ENCODE assay signal across 8 cellular contexts in genomic region chr1:63317007-63317813, GRCh38. TPM values are rescaled to one million over a fixed set of nuclear protein-coding genes. Genes with fewer than 3 reads are reported as not detected.
A peak's percentile ranks its signal among the peaks of the same experiment; 100 is the strongest.
DNase-seq lines count a peak whose midpoint lies in the region; ATAC-seq and TF ChIP-seq lines count a peak whose summit lies in the region.

No MANE protein-coding gene starts in this region.

- no peaks in the 10 kb centered on the region for H3K4me1 Mint-ChIP-seq in MCF 10A (ENCODE audit: insufficient read depth, unreplicated experiment)

- H3K27ac ChIP-seq in HCT116 (ENCODE audit: low read depth, low read length), result peak overlapping the region; percentile 73

- no peaks in the 10 kb centered on the region for H3K9me3 ChIP-seq in HCT116 (ENCODE audit: control insufficient read depth in 1 of 2, insufficient read depth in 1 of 2, low read depth in 1 of 2, low read length in 2 of 2)

- intact Hi-C loops in HCT116 (cut with micrococcal nuclease) (loop anchor here (5.0 kb wide), 1 partner anchor 220 kb away; no protein-coding TSS in a partner anchor), MCF 10A (cut with micrococcal nuclease) (loop anchor here (1.0 to 5.0 kb wide), 2 partner anchors 124 to 220 kb away; no protein-coding TSS in a partner anchor)

- CTCF ChIA-PET in HCT116 (lab: Charles Lee), result interaction anchor here (0.7 to 2.4 kb wide), 4 partner anchors 10 to 476 kb away, joined by 3 to 11 read pairs (median 3); no protein-coding TSS in a partner anchor
- CTCF ChIA-PET in MCF 10A (lab: Yijun Ruan, JAX), result interaction anchor here (0.6 to 1.7 kb wide), 10 partner anchors 11 to 381 kb away, joined by 3 to 7 read pairs (median 3); no protein-coding TSS in a partner anchor

- peak overlapping the region; percentile 67 for H3K9ac ChIP-seq in HCT116 (ENCODE audit: low read length)

- H3K4me3 Mint-ChIP-seq in MCF 10A (ENCODE audit: unreplicated experiment), result peak overlapping the region; percentile 52

- no peaks in the 10 kb centered on the region for H3K36me3 Mint-ChIP-seq in MCF 10A (ENCODE audit: insufficient read depth, unreplicated experiment)

- RAD21 ChIA-PET in HCT116 (lab: Charles Lee; ENCODE audit: low non-redundant PET in 1 of 2, low total read pairs in 2 of 2, uncharacterized antibody in 2 of 2, unreplicated experiment in 2 of 2), result no interaction called here

- H2AFZ ChIP-seq in HCT116 (ENCODE audit: low read depth, low read length, poor library complexity, severe bottlenecking), result peak overlapping the region; percentile 90

- BruUV-seq in HCT116 (replicated peaks; lab: Mats Ljungman, UMichigan), result no TSS peak
- BruUV-seq in MCF 10A (replicated peaks; lab: Mats Ljungman, UMichigan), result no TSS peak

- peak; percentile 93 for ATAC-seq in HCT116

- peak; percentile 78 for DNase-seq in HCT116 (ENCODE audit: low read depth, low spot score)
- DNase-seq in M059J (ENCODE audit: low read depth), result peak; percentile 80
- peak; percentile 79 for DNase-seq in SK-MEL-5 (ENCODE audit: low read depth, low spot score)
- peak; percentile 65 for DNase-seq in MCF 10A (ENCODE audit: unreplicated experiment)
- DNase-seq in iris pigment epithelial cell (ENCODE audit: low read depth), result peak; percentile 47
- peak; percentile 64 for DNase-seq in stimulated activated CD4-positive, alpha-beta T cell treated with anti-CD3 and anti-CD28 coated beads, Interleukin-1b, Interleukin-23, amount 100 ng/mL, for 48 hours
- DNase-seq in amniotic stem cell (lab: John Stamatoyannopoulos, UW), result no peak

- TF ChIP-seq CTCF in HCT116 (IDR thresholded peaks at IDR 0.05 in 2 of 3, conservative IDR thresholded peaks at IDR 0.05 in 1 of 3; ENCODE audit: borderline replicate concordance in 1 of 3, insufficient read depth in 1 of 3, low read depth in 2 of 3, low read length in 2 of 3) (peak; percentile 59 to 88 (median 66)), MCF 10A (IDR thresholded peaks at IDR 0.05; ENCODE audit: unreplicated experiment) (peak; percentile 57)

- H3K27me3 Mint-ChIP-seq in MCF 10A (ENCODE audit: insufficient read depth, unreplicated experiment), result no peaks in the 10 kb centered on the region

- H3K4me3 ChIP-seq in GM08714 (ENCODE audit: low read length), result peak overlapping the region; percentile 53
- peak overlapping the region; percentile 50 to 68 for H3K4me3 ChIP-seq in HCT116 (replicated peaks in 1 of 2; ENCODE audit: low read depth in 1 of 2, low read length in 2 of 2)

- peak overlapping the region; percentile 82 for H3K4me2 ChIP-seq in HCT116 (ENCODE audit: low read length)

- H3K4me1 ChIP-seq in HCT116 (ENCODE audit: control insufficient read depth in 1 of 2, insufficient read depth in 2 of 2, low read length in 2 of 2), result peaks cover 10 to 14% of the 10 kb centered on the region in 2 experiments

- TF ChIP-seq RAD21 in HCT116 (IDR thresholded peaks at IDR 0.05; ENCODE audit: low read depth), result peak; percentile 67

- in situ Hi-C loops in SK-MEL-5 (cut with HindIII; ENCODE audit: low pct_unique_long_range_greater_than_20kb, low sequenced_read_pairs), result no loop called here

- POLR2A ChIA-PET in HCT116 (lab: Charles Lee), result no interaction called here
- POLR2A ChIA-PET in MCF 10A (lab: Yijun Ruan, JAX), result interaction anchor here (1.0 kb wide), 1 partner anchor 10 kb away, joined by 4 read pairs; no protein-coding TSS in a partner anchor

- no peaks in the 10 kb centered on the region for H3K79me2 ChIP-seq in HCT116 (ENCODE audit: insufficient read depth, low read length)

- no peaks in the 10 kb centered on the region for H3K27me3 ChIP-seq in HCT116 (ENCODE audit: insufficient read depth, low read length)

- H3K9me3 Mint-ChIP-seq in MCF 10A (ENCODE audit: unreplicated experiment), result peaks cover 9% of the 10 kb centered on the region

- H3K36me3 ChIP-seq in HCT116 (ENCODE audit: control insufficient read depth in 1 of 2, insufficient read depth in 2 of 2, low read length in 2 of 2), result no peaks in the 10 kb centered on the region

- TF ChIP-seq POLR2A in HCT116 (IDR thresholded peaks at IDR 0.05; ENCODE audit: borderline replicate concordance, extremely low read depth, insufficient read depth, insufficient read length), result no peak

- no peak overlapping the region for H3K27ac Mint-ChIP-seq in MCF 10A (ENCODE audit: low read depth, unreplicated experiment)

- no peaks in the 10 kb centered on the region for H3K9me2 ChIP-seq in HCT116 (ENCODE audit: insufficient read depth)

- no peaks in the 10 kb centered on the region for H4K20me1 ChIP-seq in HCT116 (ENCODE audit: insufficient read depth)

TF ChIP-seq in HCT116, 20 proteins besides CTCF, POLR2A, EP300 and RAD21:
- no peak for TF ChIP-seq ZNF274 (IDR thresholded peaks at IDR 0.05; ENCODE audit: low read depth, low read length)
- peak; percentile 73 for TF ChIP-seq POLR2AphosphoS5 (IDR thresholded peaks at IDR 0.05; ENCODE audit: low read depth, low read length)
- TF ChIP-seq MAX (IDR thresholded peaks at IDR 0.05), result peak; percentile 67
- TF ChIP-seq ZFX (IDR thresholded peaks at IDR 0.05), result peak; percentile 67
- TF ChIP-seq YY1 (IDR thresholded peaks at IDR 0.05; ENCODE audit: extremely low read depth, insufficient replicate concordance, low read depth, low read length), result peak; percentile 33
- peak; percentile 38 for TF ChIP-seq SP1 (IDR thresholded peaks at IDR 0.05; ENCODE audit: low read depth)
- TF ChIP-seq EGR1 (IDR thresholded peaks at IDR 0.05; ENCODE audit: low read depth), result no peak
TF ChIP-seq in HCT116: peak in this region for 5.

RNA-seq across cellular contexts. Expression of gene FOXD3, which starts 5.2 kb away (rescaled TPM):
- total RNA-seq in HCT116 (2021; ENCODE audit: unreplicated experiment) (0.17 TPM), MCF 10A (2022) (not detected in 2 replicates)
- 0.10 and 0.13 TPM in 2 replicates for polyA plus RNA-seq in HCT116 (2012)
- 0.20 TPM in 1 of 2 replicates, not detected in the other for total RNA-seq in M059J (2014; rRNA removed; shearing (Covaris generic))
- total RNA-seq in SK-MEL-5 (2014; rRNA removed; shearing (Covaris generic)), result 3.2 and 3.7 TPM in 2 replicates
- 5.3 and 5.4 TPM in 2 replicates for polyA plus RNA-seq in SK-MEL-5 (2015; cell fraction: cytosol; rRNA removed)
- polyA plus RNA-seq in SK-MEL-5 (2015; cell fraction: nucleus; rRNA removed), result 0.78 and 1.9 TPM in 2 replicates

RNA-seq across cellular contexts. Expression of gene ALG6, which starts 50.2 kb away (rescaled TPM):
- 14.7 TPM for total RNA-seq in HCT116 (2021; ENCODE audit: unreplicated experiment)
- polyA plus RNA-seq in HCT116 (2012), result 2.1 and 3.7 TPM in 2 replicates
- total RNA-seq in M059J (2014; rRNA removed; shearing (Covaris generic)), result 23.6 and 25.3 TPM in 2 replicates
- 38.8 and 39.0 TPM in 2 replicates for total RNA-seq in SK-MEL-5 (2014; rRNA removed; shearing (Covaris generic))
- polyA plus RNA-seq in SK-MEL-5 (2015; cell fraction: cytosol; rRNA removed), result 15.6 and 17.5 TPM in 2 replicates
- 118 and 145 TPM in 2 replicates for polyA plus RNA-seq in SK-MEL-5 (2015; cell fraction: nucleus; rRNA removed)
- total RNA-seq in MCF 10A (2022), result 5.4 and 6.0 TPM in 2 replicates
